In the genomic region with DNA sequence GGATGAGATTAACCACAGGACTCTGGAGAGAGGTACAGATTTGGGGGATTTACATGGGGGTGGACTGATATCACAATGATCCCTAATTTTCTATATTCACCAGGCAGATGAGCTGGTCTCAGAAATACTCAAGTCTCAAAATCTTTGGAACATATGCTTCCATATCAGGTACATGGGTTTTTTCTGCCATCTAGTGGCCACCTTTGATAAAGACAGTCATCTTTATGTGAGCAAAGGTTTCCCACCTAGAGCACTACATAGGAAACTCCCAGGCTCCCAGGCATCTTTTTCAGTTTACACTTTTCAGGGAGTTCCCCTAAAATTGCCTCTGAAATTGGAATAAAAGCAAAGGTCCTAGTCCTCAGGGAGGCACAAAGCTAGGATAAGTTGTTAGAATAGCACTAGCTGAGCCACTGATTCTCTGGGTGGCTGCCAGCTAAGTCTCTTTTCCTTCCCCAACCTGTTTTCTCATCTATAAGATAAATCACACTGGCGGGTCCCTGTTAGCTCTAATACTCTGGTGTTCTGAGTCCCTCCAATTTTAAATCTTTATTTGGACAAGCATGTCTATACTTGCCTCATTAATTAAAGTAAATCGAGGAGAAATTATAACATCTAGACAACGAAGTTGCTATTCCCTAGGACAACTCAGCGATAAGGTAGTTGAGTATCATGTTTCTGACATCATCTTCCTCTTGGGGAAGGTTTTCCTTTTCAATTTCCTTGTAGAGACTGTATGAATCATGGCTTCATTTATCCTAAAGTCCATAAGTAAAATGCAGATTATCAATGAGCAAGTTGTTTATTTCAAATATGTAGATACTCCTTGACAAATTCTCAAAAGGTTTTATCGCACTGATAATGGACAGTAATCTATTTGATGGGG, we compare ENCODE assay signal across 8 cellular contexts. TPM values are rescaled to one million over a fixed set of nuclear protein-coding genes. Genes with fewer than 3 reads are reported as not detected.
DNase-seq lines count a peak whose midpoint lies in the region; ATAC-seq and TF ChIP-seq lines count a peak whose summit lies in the region.

No MANE protein-coding gene starts in this region.

- POLR2A ChIA-PET in OCI-LY7 (lab: Charles Lee) = no interaction called here
- POLR2A ChIA-PET in activated CD4-positive, alpha-beta memory T cell treated with anti-CD3 and anti-CD28 coated beads, Interleukin-2, amount 10 ng/mL, durations not matched to agents 7 days and 5 days (lab: Charles Lee) = interaction anchor here (0.6 kb wide), 1 partner anchor 19 kb away, joined by 3 read pairs; the partner anchor contains the start of gene MON1B

- no peaks in the 10 kb centered on the region for H3K79me2 ChIP-seq in OCI-LY7 (ENCODE audit: insufficient read depth, low read depth, low read length)

- peak; percentile 88 for TF ChIP-seq CTCF in OCI-LY7 (conservative IDR thresholded peaks at IDR 0.05; ENCODE audit: low read length)

- no peaks in the 10 kb centered on the region for H3K9me3 ChIP-seq in OCI-LY7 (ENCODE audit: low read length)

- no peak overlapping the region for H2AFZ ChIP-seq in OCI-LY7 (ENCODE audit: low read length)

- no peak overlapping the region for H3K4me3 ChIP-seq in OCI-LY7 (ENCODE audit: low read depth, low read length, poor library complexity, severe bottlenecking)

- H3K4me1 Mint-ChIP-seq in activated naive CD4-positive, alpha-beta T cell treated with anti-CD3 and anti-CD28 coated beads for 36 hours (ENCODE audit: low read depth) = no peaks in the 10 kb centered on the region
- no peaks in the 10 kb centered on the region for H3K4me1 Mint-ChIP-seq in memory B cell
- no peaks in the 10 kb centered on the region for H3K4me1 Mint-ChIP-seq in activated CD4-positive, alpha-beta memory T cell treated with anti-CD3 and anti-CD28 coated beads, Interleukin-2, amount 10 ng/mL, durations not matched to agents 7 days and 5 days

- peak; percentile 38 for DNase-seq in activated naive CD4-positive, alpha-beta T cell treated with anti-CD3 and anti-CD28 coated beads for 36 hours
- DNase-seq in activated naive CD4-positive, alpha-beta T cell (lab: John Stamatoyannopoulos, UW) = no peak
- peak; percentile 28 for DNase-seq in HuH-7 (ENCODE audit: low spot score)
- peak; percentile 69 for DNase-seq in OCI-LY7 (ENCODE audit: low spot score)
- peak; percentile 86 for DNase-seq in dermis blood vessel endothelial cell
- DNase-seq in memory B cell (ENCODE audit: low spot score in 2 of 2) = peak in 1 of 2 donors; percentile 53
- DNase-seq in activated CD4-positive, alpha-beta memory T cell treated with anti-CD3 and anti-CD28 coated beads, Interleukin-2, amount 10 ng/mL, durations not matched to agents 7 days and 5 days = no peak

- no TSS peak for BruUV-seq in OCI-LY7 (replicated peaks; lab: Mats Ljungman, UMichigan)

- H3K4me3 Mint-ChIP-seq in activated naive CD4-positive, alpha-beta T cell treated with anti-CD3 and anti-CD28 coated beads for 36 hours = no peak overlapping the region
- no peak overlapping the region for H3K4me3 Mint-ChIP-seq in memory B cell
- no peak overlapping the region for H3K4me3 Mint-ChIP-seq in activated CD4-positive, alpha-beta memory T cell treated with anti-CD3 and anti-CD28 coated beads, Interleukin-2, amount 10 ng/mL, durations not matched to agents 7 days and 5 days

- intact Hi-C loops in activated naive CD4-positive, alpha-beta T cell treated with anti-CD3 and anti-CD28 coated beads for 36 hours (cut with micrococcal nuclease) = loop anchor here (1.0 to 10.0 kb wide), 4 partner anchors 519 to 1700 kb away; partner anchors contain the start of gene CNTNAP4
- intact Hi-C loops in OCI-LY7 (cut with micrococcal nuclease; ENCODE audit: unreplicated experiment) = loop anchor here (5.0 kb wide), 1 partner anchor 1385 kb away; no protein-coding TSS in a partner anchor

- H3K9me3 Mint-ChIP-seq in activated naive CD4-positive, alpha-beta T cell treated with anti-CD3 and anti-CD28 coated beads for 36 hours = no peaks in the 10 kb centered on the region
- no peaks in the 10 kb centered on the region for H3K9me3 Mint-ChIP-seq in memory B cell
- H3K9me3 Mint-ChIP-seq in activated CD4-positive, alpha-beta memory T cell treated with anti-CD3 and anti-CD28 coated beads, Interleukin-2, amount 10 ng/mL, durations not matched to agents 7 days and 5 days = no peaks in the 10 kb centered on the region

- no peaks in the 10 kb centered on the region for H4K20me1 ChIP-seq in OCI-LY7 (ENCODE audit: insufficient read depth, low read length)

- no peak overlapping the region for H3K4me2 ChIP-seq in OCI-LY7 (ENCODE audit: low read length)

- CTCF ChIA-PET in activated naive CD4-positive, alpha-beta T cell treated with anti-CD3 and anti-CD28 coated beads for 36 hours (lab: Charles Lee) = interaction anchor here (0.6 to 2.9 kb wide), 23 partner anchors 9 to 1415 kb away, joined by 3 to 17 read pairs (median 3); no protein-coding TSS in a partner anchor
- CTCF ChIA-PET in OCI-LY7 (lab: Charles Lee; ENCODE audit: unreplicated experiment) = no interaction called here
- CTCF ChIA-PET in activated CD4-positive, alpha-beta memory T cell treated with anti-CD3 and anti-CD28 coated beads, Interleukin-2, amount 10 ng/mL, durations not matched to agents 7 days and 5 days (lab: Charles Lee) = interaction anchor here (0.6 to 3.5 kb wide), 12 partner anchors 9 to 1973 kb away, joined by 3 to 19 read pairs (median 4); no protein-coding TSS in a partner anchor

- no peaks in the 10 kb centered on the region for H3K36me3 ChIP-seq in OCI-LY7 (ENCODE audit: insufficient read depth, low read length)

- peaks cover 40% of the 10 kb centered on the region for H3K27me3 Mint-ChIP-seq in activated naive CD4-positive, alpha-beta T cell treated with anti-CD3 and anti-CD28 coated beads for 36 hours (ENCODE audit: low read depth)
- H3K27me3 Mint-ChIP-seq in memory B cell = peaks cover 18% of the 10 kb centered on the region
- H3K27me3 Mint-ChIP-seq in activated CD4-positive, alpha-beta memory T cell treated with anti-CD3 and anti-CD28 coated beads, Interleukin-2, amount 10 ng/mL, durations not matched to agents 7 days and 5 days = peaks cover 25% of the 10 kb centered on the region

- peaks cover 5% of the 10 kb centered on the region for H3K4me1 ChIP-seq in OCI-LY7 (ENCODE audit: insufficient read depth, low read length, poor library complexity, severe bottlenecking)

- no peak overlapping the region for H3K27ac ChIP-seq in OCI-LY7 (ENCODE audit: low read depth, low read length, poor library complexity, severe bottlenecking)

- no peak overlapping the region for H3K27ac Mint-ChIP-seq in activated naive CD4-positive, alpha-beta T cell treated with anti-CD3 and anti-CD28 coated beads for 36 hours
- no peak overlapping the region for H3K27ac Mint-ChIP-seq in memory B cell
- no peak overlapping the region for H3K27ac Mint-ChIP-seq in activated CD4-positive, alpha-beta memory T cell treated with anti-CD3 and anti-CD28 coated beads, Interleukin-2, amount 10 ng/mL, durations not matched to agents 7 days and 5 days

- ATAC-seq in GM21528 (IDR thresholded peaks at IDR 0.05; ENCODE audit: low FRiP score, unreplicated experiment) (peak; percentile 94), memory B cell (ENCODE audit: low read depth) (peak; percentile 64)

- H3K36me3 Mint-ChIP-seq in activated naive CD4-positive, alpha-beta T cell treated with anti-CD3 and anti-CD28 coated beads for 36 hours (ENCODE audit: low read depth) = no peaks in the 10 kb centered on the region
- H3K36me3 Mint-ChIP-seq in memory B cell = no peaks in the 10 kb centered on the region
- no peaks in the 10 kb centered on the region for H3K36me3 Mint-ChIP-seq in activated CD4-positive, alpha-beta memory T cell treated with anti-CD3 and anti-CD28 coated beads, Interleukin-2, amount 10 ng/mL, durations not matched to agents 7 days and 5 days (ENCODE audit: low read depth)

- H3K9me2 ChIP-seq in OCI-LY7 (ENCODE audit: insufficient read depth, low read length) = no peaks in the 10 kb centered on the region

RNA-seq across cellular contexts. Expression of gene MON1B, which starts 19.0 kb away (rescaled TPM):
- 10 to 100 TPM; 69.6 to 71.0 TPM for total RNA-seq in activated naive CD4-positive, alpha-beta T cell treated with anti-CD3 and anti-CD28 coated beads for 36 hours
- total RNA-seq in OCI-LY7 (2014; rRNA removed; shearing (Covaris generic)) = 14.0 and 20.4 TPM in 2 replicates
- 72.7 and 76.2 TPM in 2 replicates for total RNA-seq in OCI-LY7 (2022)
- 11.1 and 14.8 TPM in 2 replicates for total RNA-seq in dermis blood vessel endothelial cell
- 10 to 100 TPM; 74.1 to 75.4 TPM for total RNA-seq in activated CD4-positive, alpha-beta memory T cell treated with anti-CD3 and anti-CD28 coated beads, Interleukin-2, amount 10 ng/mL, durations not matched to agents 7 days and 5 days

RNA-seq across cellular contexts. Expression of gene SYCE1L, which starts 27.2 kb away (rescaled TPM):
- 1 to 10 TPM; 3.3 to 3.7 TPM for total RNA-seq in activated naive CD4-positive, alpha-beta T cell treated with anti-CD3 and anti-CD28 coated beads for 36 hours
- 1.9 and 6.1 TPM in 2 replicates for total RNA-seq in OCI-LY7 (2014; rRNA removed; shearing (Covaris generic))
- total RNA-seq in OCI-LY7 (2022) = 9.3 and 9.9 TPM in 2 replicates
- 3.0 and 3.4 TPM in 2 replicates for total RNA-seq in dermis blood vessel endothelial cell
- total RNA-seq in activated CD4-positive, alpha-beta memory T cell treated with anti-CD3 and anti-CD28 coated beads, Interleukin-2, amount 10 ng/mL, durations not matched to agents 7 days and 5 days = 10 to 100 TPM in 1 of 2 experiments, 1 to 10 TPM in 1; 5.8 to 12.8 TPM

Comparison
In these comparisons a context has a peak if more than half of its experiments do, and no peak if none do; other contexts are left out.
1. DNase-seq: peak in activated naive CD4-positive, alpha-beta T cell treated with anti-CD3 and anti-CD28 coated beads for 36 hours (single experiment), HuH-7 (single experiment), OCI-LY7 (single experiment) and dermis blood vessel endothelial cell (single experiment); none in activated naive CD4-positive, alpha-beta T cell (0 of 4) and activated CD4-positive, alpha-beta memory T cell treated with anti-CD3 and anti-CD28 coated beads, Interleukin-2, amount 10 ng/mL, durations not matched to agents 7 days and 5 days (single experiment).